8 cellular contexts compared by ENCODE assay signal in genomic region chr16:11675561-11676511, GRCh38. TPM values are rescaled to one million over a fixed set of nuclear protein-coding genes. Genes with fewer than 3 reads are reported as not detected.
DNase-seq lines count a peak whose midpoint lies in the region; ATAC-seq and TF ChIP-seq lines count a peak whose summit lies in the region.

No MANE protein-coding gene starts in this region.

- DNase-seq in CD8-positive, alpha-beta T cell = peak in 2 of 7 experiments; percentile 39 to 46
- DNase-seq in naive B cell (no peak), COLO829 (ENCODE audit: low spot score) (no peak), AG20443 (ENCODE audit: low spot score) (no peak)

- peak; percentile 19 for ATAC-seq in CD8-positive, alpha-beta T cell
- ATAC-seq in naive B cell (ENCODE audit: low read depth in 2 of 2) = no peak
- ATAC-seq in GM21526 (IDR thresholded peaks at IDR 0.05; ENCODE audit: low FRiP score, unreplicated experiment) = no peak
- ATAC-seq in GM18520 (IDR thresholded peaks at IDR 0.05; ENCODE audit: unreplicated experiment) = no peak

- POLR2A ChIA-PET in CD8-positive, alpha-beta T cell (lab: Charles Lee) = no interaction called here

- no peak overlapping the region for H3K27ac ChIP-seq in CD8-positive, alpha-beta T cell (ENCODE audit: low read depth, low read length)

- H3K36me3 Mint-ChIP-seq in CD8-positive, alpha-beta T cell = peaks cover 61% of the 10 kb centered on the region
- peaks cover 12% of the 10 kb centered on the region for H3K36me3 Mint-ChIP-seq in IgD-negative memory B cell
- peaks cover 19% of the 10 kb centered on the region for H3K36me3 Mint-ChIP-seq in brain
- H3K36me3 Mint-ChIP-seq in naive B cell = peaks cover 0 to 7% of the 10 kb centered on the region in 2 donors

- intact Hi-C loops in CD8-positive, alpha-beta T cell (cut with DNase I, micrococcal nuclease) = no loop called here

- H3K36me3 ChIP-seq in CD8-positive, alpha-beta T cell (ENCODE audit: insufficient read depth, low read length) = peaks cover 15% of the 10 kb centered on the region

- no peak for TF ChIP-seq CTCF in CD8-positive, alpha-beta T cell (IDR thresholded peaks at IDR 0.05)
- no peak for TF ChIP-seq CTCF in brain (conservative IDR thresholded peaks at IDR 0.05)

- no peak overlapping the region for H3K4me3 Mint-ChIP-seq in CD8-positive, alpha-beta T cell
- H3K4me3 Mint-ChIP-seq in IgD-negative memory B cell = peak overlapping the region in 3 of 4 donors; percentile 12 to 78 (median 73)
- H3K4me3 Mint-ChIP-seq in brain = no peak overlapping the region
- H3K4me3 Mint-ChIP-seq in naive B cell = peak overlapping the region in 7 of 8 donors; percentile 21 to 89 (median 59)

- peaks cover 74% of the 10 kb centered on the region for H3K4me1 Mint-ChIP-seq in CD8-positive, alpha-beta T cell (ENCODE audit: low read depth)
- H3K4me1 Mint-ChIP-seq in IgD-negative memory B cell = peaks cover 51 to 87% (median 75%) of the 10 kb centered on the region in 3 donors
- peaks cover 88% of the 10 kb centered on the region for H3K4me1 Mint-ChIP-seq in brain
- peaks cover 80 to 100% (median 94%) of the 10 kb centered on the region in 3 donors for H3K4me1 Mint-ChIP-seq in naive B cell

- no peaks in the 10 kb centered on the region for H3K9me3 ChIP-seq in CD8-positive, alpha-beta T cell (ENCODE audit: low read length)

- H3K4me3 ChIP-seq in CD8-positive, alpha-beta T cell (ENCODE audit: low read depth, low read length) = no peak overlapping the region

- no peaks in the 10 kb centered on the region for H3K27me3 Mint-ChIP-seq in CD8-positive, alpha-beta T cell (ENCODE audit: low read depth)
- H3K27me3 Mint-ChIP-seq in IgD-negative memory B cell (peaks cover 4% of the 10 kb centered on the region), brain (no peaks in the 10 kb centered on the region), naive B cell (no peaks in the 10 kb centered on the region)

- H3K4me1 ChIP-seq in CD8-positive, alpha-beta T cell (ENCODE audit: insufficient read depth, low read length) = peaks cover 47% of the 10 kb centered on the region

- no peaks in the 10 kb centered on the region for H3K27me3 ChIP-seq in CD8-positive, alpha-beta T cell (ENCODE audit: insufficient read depth, low read length)

- peak overlapping the region; percentile 41 for H3K27ac Mint-ChIP-seq in CD8-positive, alpha-beta T cell
- H3K27ac Mint-ChIP-seq in IgD-negative memory B cell (peak overlapping the region; percentile 83 to 100 (median 91)), brain (peak overlapping the region in 4 of 5 experiments; percentile 64 to 97 (median 90)), naive B cell (peak overlapping the region in 4 of 6 donors; percentile 53 to 96 (median 74))

- H3K9me3 Mint-ChIP-seq in CD8-positive, alpha-beta T cell = no peaks in the 10 kb centered on the region
- H3K9me3 Mint-ChIP-seq in IgD-negative memory B cell (no peaks in the 10 kb centered on the region), brain (no peaks in the 10 kb centered on the region), naive B cell (no peaks in the 10 kb centered on the region)

- CTCF ChIA-PET in CD8-positive, alpha-beta T cell (lab: Charles Lee) = interaction anchor here (1.0 to 2.0 kb wide), 3 partner anchors 35 to 144 kb away, joined by 3 to 6 read pairs (median 4); no protein-coding TSS in a partner anchor

RNA-seq across cellular contexts. Expression of gene SNN, which starts 7.6 kb away (rescaled TPM):
- 100 to 1,000 TPM; 105 to 107 TPM for total RNA-seq in CD8-positive, alpha-beta T cell
- 60.9 TPM for polyA plus RNA-seq in IgD-negative memory B cell
- polyA plus RNA-seq in brain (ENCODE audit: insufficient read depth, low read depth, low replicate concordance) = 97.4 TPM
- 10 to 100 TPM; 53.0 to 82.7 (median 67.7) TPM for polyA plus RNA-seq in naive B cell (ENCODE audit: low read depth in 6 of 6)

Comparison
In these comparisons a context has a peak if more than half of its experiments do, and no peak if none do; other contexts are left out.
1. H3K27ac Mint-ChIP-seq: peak in every context shown above with its lines; median percentile 91 in IgD-negative memory B cell; 90 in brain; 74 in naive B cell; 41 in CD8-positive, alpha-beta T cell.
2. H3K4me3 Mint-ChIP-seq: peak in IgD-negative memory B cell (3 of 4) and naive B cell (7 of 8); none in CD8-positive, alpha-beta T cell (single experiment) and brain (0 of 5).